In the genomic region with DNA sequence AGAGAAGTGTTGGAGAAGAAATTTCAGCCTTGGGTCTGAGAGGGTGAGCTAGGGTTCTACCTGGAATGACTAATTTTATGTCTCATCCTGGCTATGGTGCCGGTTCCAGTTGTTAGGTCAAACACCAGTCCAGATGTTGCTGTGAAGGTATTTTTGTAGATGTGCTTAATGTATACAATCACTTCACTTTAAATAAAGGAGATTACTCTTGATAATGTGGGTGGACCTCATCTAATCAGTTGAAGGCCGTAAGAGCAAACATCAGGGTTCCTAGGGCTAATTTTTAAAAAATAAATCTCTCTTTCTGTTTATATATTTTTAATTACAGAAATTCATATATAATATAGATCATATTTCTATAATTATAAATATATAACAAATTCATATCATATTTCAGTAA, we compare ENCODE assay signal across 8 cellular contexts.
"Had no signal": no experiment of that assay in that cellular context is flagged by ENCODE, and none has a peak within 500 bp of the region (broad histone marks: within the 10 kb centered on the region; RNA-seq: fewer than 3 reads in every experiment).

No MANE protein-coding gene starts in this region.

- ATAC-seq: GM12878 had no signal

- FAIRE-seq: G401.6, GM12878, GM12891, GM12892, GM18507, GM19239 had no signal

- H3K4me3 ChIP-seq: GM12878 had no signal

- DNase-seq: GDM1, GF-D8 had no signal
